ENCODE assay signal across 1 cellular context in the genomic region with DNA sequence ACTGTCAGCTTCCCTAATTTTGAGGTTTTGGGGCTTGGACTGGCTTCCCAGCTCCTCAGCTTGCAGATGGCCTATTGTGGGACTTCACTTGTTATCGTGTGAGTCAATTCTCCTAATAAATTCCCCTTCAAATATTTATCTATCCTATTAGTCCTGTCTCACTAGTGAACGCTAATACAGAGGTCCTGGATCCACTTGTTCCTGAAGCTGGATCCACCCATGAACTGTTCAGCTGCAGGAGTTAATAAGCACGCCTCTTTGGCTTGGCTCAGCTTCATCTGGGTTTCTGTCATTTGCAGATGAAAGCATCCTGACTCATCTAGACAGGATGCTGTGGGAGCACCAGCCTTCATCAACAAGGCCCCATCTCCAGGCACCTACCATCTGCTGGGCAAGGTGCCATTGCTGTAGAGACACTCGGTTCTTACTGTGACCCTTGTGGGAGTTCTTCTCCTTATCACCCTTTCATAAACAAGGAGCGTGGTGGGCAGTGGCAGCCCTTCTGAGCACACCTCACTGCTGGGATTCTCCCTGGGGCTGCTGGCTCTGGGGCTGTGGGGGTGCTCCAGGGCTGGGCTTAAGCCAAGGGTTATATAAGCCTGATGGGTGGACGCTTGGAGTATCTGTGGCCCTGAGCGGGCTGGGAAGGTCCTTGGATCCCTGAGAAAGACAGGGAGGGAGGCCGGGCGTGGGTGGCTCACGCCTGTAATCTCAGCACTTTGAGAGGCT.
A peak's percentile ranks its signal among the peaks of the same experiment; 100 is the strongest.
TF ChIP-seq lines count a peak whose summit lies in the region.

No MANE protein-coding gene starts in this region.

TF ChIP-seq in SK-N-SH, 30 proteins besides CTCF, POLR2A, EP300 and RAD21:
- TF ChIP-seq, protein P1, sequence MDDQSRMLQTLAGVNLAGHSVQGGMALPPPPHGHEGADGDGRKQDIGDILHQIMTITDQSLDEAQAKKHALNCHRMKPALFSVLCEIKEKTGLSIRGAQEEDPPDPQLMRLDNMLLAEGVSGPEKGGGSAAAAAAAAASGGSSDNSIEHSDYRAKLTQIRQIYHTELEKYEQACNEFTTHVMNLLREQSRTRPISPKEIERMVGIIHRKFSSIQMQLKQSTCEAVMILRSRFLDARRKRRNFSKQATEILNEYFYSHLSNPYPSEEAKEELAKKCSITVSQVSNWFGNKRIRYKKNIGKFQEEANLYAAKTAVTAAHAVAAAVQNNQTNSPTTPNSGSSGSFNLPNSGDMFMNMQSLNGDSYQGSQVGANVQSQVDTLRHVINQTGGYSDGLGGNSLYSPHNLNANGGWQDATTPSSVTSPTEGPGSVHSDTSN (IDR thresholded peaks at IDR 0.05): peak; percentile 13; the same call in 1 of the 2 replicates
- TF ChIP-seq JUND (IDR thresholded peaks at IDR 0.05) (no peak), ELF1 (IDR thresholded peaks at IDR 0.05) (no peak), TCF12 (IDR thresholded peaks at IDR 0.05) (peak; percentile 58; the same call in 1 of the 2 replicates), EZH2phosphoT487 (IDR thresholded peaks at IDR 0.05; ENCODE audit: borderline replicate concordance, low read depth) (no peak), USF2 (IDR thresholded peaks at IDR 0.05; ENCODE audit: borderline replicate concordance, low read depth, low read length) (no peak), TEAD4 (IDR thresholded peaks at IDR 0.05; ENCODE audit: borderline replicate concordance, insufficient read depth) (no peak), FOXM1 (IDR thresholded peaks at IDR 0.05; ENCODE audit: low read depth) (no peak), YY1 (IDR thresholded peaks at IDR 0.05; ENCODE audit: low read depth) (no peak), FOXJ3 (CRISPR knock-in tag; IDR thresholded peaks at IDR 0.05) (no peak), FOSL2 (IDR thresholded peaks at IDR 0.05; ENCODE audit: borderline replicate concordance, low read depth) (peak; percentile 49; the same call in 1 of the 2 replicates), MEF2A (IDR thresholded peaks at IDR 0.05; ENCODE audit: borderline replicate concordance, low read depth) (no peak), SIN3A (IDR thresholded peaks at IDR 0.05; ENCODE audit: borderline replicate concordance, low read depth, low read length) (no peak), RCOR1 (IDR thresholded peaks at IDR 0.05; ENCODE audit: low read length) (no peak), TAF1 (IDR thresholded peaks at IDR 0.05; ENCODE audit: borderline replicate concordance, low read depth, low read length) (no peak), NFIC (IDR thresholded peaks at IDR 0.05; ENCODE audit: borderline replicate concordance) (peak; percentile 50; the same call in 1 of the 2 replicates), CHD2 (IDR thresholded peaks at IDR 0.05; ENCODE audit: low read length, partially characterized antibody) (no peak)
- TF ChIP-seq, protein P2, sequence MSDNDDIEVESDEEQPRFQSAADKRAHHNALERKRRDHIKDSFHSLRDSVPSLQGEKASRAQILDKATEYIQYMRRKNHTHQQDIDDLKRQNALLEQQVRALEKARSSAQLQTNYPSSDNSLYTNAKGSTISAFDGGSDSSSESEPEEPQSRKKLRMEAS (IDR thresholded peaks at IDR 0.05; ENCODE audit: low read depth): no peak
- TF ChIP-seq, protein P3, sequence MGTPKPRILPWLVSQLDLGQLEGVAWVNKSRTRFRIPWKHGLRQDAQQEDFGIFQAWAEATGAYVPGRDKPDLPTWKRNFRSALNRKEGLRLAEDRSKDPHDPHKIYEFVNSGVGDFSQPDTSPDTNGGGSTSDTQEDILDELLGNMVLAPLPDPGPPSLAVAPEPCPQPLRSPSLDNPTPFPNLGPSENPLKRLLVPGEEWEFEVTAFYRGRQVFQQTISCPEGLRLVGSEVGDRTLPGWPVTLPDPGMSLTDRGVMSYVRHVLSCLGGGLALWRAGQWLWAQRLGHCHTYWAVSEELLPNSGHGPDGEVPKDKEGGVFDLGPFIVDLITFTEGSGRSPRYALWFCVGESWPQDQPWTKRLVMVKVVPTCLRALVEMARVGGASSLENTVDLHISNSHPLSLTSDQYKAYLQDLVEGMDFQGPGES (IDR thresholded peaks at IDR 0.05; ENCODE audit: low read depth, low read length): no peak
